ENCODE assay signal across 1 cellular context in the genomic region with DNA sequence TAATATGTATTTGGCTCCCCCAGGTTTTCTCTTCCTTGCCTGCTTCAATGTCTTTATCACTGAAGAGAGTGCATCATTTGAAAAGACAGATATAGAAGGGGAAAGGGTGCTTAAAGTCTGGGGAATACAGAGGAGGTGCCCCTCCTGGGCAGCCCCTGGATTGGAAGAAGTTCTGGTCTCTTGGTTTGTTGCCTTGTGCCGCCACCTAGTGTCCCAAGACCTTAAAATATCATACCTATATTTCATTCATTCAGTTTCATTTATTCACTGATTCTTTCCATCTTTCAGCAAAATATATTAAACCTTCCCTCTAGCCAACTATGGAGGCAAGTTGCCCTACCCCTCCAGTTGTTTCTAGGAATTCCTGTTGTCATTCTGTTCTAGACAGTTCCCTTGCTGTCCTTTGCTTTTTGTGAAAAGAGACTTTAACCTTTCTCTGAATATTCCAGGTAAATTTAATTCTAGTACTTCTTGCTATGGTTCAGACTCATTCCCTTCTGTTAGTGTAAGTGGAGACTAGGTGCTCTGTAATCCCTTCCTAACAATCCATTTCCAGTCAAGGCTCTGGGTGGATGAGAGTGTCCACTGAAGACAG.
TF ChIP-seq lines count a peak whose summit lies in the region.

No MANE protein-coding gene starts in this region.

TF ChIP-seq in GM23338, 12 proteins besides CTCF, POLR2A, EP300 and RAD21 (continued from another document):
- TF ChIP-seq, protein P1, sequence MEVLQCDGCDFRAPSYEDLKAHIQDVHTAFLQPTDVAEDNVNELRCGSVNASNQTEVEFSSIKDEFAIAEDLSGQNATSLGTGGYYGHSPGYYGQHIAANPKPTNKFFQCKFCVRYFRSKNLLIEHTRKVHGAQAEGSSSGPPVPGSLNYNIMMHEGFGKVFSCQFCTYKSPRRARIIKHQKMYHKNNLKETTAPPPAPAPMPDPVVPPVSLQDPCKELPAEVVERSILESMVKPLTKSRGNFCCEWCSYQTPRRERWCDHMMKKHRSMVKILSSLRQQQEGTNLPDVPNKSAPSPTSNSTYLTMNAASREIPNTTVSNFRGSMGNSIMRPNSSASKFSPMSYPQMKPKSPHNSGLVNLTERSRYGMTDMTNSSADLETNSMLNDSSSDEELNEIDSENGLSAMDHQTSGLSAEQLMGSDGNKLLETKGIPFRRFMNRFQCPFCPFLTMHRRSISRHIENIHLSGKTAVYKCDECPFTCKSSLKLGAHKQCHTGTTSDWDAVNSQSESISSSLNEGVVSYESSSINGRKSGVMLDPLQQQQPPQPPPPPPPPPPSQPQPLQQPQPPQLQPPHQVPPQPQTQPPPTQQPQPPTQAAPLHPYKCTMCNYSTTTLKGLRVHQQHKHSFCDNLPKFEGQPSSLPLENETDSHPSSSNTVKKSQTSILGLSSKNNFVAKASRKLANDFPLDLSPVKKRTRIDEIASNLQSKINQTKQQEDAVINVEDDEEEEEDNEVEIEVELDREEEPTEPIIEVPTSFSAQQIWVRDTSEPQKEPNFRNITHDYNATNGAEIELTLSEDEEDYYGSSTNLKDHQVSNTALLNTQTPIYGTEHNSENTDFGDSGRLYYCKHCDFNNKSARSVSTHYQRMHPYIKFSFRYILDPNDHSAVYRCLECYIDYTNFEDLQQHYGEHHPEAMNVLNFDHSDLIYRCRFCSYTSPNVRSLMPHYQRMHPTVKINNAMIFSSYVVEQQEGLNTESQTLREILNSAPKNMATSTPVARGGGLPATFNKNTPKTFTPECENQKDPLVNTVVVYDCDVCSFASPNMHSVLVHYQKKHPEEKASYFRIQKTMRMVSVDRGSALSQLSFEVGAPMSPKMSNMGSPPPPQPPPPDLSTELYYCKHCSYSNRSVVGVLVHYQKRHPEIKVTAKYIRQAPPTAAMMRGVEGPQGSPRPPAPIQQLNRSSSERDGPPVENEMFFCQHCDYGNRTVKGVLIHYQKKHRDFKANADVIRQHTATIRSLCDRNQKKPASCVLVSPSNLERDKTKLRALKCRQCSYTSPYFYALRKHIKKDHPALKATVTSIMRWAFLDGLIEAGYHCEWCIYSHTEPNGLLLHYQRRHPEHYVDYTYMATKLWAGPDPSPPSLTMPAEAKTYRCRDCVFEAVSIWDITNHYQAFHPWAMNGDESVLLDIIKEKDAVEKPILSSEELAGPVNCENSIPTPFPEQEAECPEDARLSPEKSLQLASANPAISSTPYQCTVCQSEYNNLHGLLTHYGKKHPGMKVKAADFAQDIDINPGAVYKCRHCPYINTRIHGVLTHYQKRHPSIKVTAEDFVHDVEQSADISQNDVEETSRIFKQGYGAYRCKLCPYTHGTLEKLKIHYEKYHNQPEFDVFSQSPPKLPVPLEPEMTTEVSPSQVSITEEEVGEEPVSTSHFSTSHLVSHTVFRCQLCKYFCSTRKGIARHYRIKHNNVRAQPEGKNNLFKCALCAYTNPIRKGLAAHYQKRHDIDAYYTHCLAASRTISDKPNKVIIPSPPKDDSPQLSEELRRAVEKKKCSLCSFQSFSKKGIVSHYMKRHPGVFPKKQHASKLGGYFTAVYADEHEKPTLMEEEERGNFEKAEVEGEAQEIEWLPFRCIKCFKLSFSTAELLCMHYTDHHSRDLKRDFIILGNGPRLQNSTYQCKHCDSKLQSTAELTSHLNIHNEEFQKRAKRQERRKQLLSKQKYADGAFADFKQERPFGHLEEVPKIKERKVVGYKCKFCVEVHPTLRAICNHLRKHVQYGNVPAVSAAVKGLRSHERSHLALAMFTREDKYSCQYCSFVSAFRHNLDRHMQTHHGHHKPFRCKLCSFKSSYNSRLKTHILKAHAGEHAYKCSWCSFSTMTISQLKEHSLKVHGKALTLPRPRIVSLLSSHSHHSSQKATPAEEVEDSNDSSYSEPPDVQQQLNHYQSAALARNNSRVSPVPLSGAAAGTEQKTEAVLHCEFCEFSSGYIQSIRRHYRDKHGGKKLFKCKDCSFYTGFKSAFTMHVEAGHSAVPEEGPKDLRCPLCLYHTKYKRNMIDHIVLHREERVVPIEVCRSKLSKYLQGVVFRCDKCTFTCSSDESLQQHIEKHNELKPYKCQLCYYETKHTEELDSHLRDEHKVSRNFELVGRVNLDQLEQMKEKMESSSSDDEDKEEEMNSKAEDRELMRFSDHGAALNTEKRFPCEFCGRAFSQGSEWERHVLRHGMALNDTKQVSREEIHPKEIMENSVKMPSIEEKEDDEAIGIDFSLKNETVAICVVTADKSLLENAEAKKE (CRISPR knock-in tag; IDR thresholded peaks at IDR 0.05) = no peak
- TF ChIP-seq EZH2phosphoT487 (IDR thresholded peaks at IDR 0.05; ENCODE audit: unreplicated experiment) (no peak), JUNB (IDR thresholded peaks at IDR 0.05; ENCODE audit: unreplicated experiment) (no peak)
